In genomic region chr20:36461600-36462439, GRCh38 we compare ENCODE assay signal across 8 cellular contexts.
A peak's percentile ranks its signal among the peaks of the same experiment; 100 is the strongest.
DNase-seq lines count a peak whose midpoint lies in the region; ATAC-seq and TF ChIP-seq lines count a peak whose summit lies in the region.

No MANE protein-coding gene starts in this region.

- peaks cover 30% of the 10 kb centered on the region for H3K4me1 Mint-ChIP-seq in progenitor cell of endocrine pancreas (ENCODE audit: low read depth)

- ATAC-seq in HG02943 (IDR thresholded peaks at IDR 0.05; ENCODE audit: low read depth, unreplicated experiment) (peak; percentile 30), RWPE2 (ENCODE audit: low read depth) (peak; percentile 3)

- TF ChIP-seq CTCF in RWPE2 (IDR thresholded peaks at IDR 0.05; ENCODE audit: poor library complexity, severe bottlenecking) (no peak), left ventricle myocardium inferior (IDR thresholded peaks at IDR 0.05; ENCODE audit: borderline replicate concordance) (no peak), progenitor cell of endocrine pancreas (IDR thresholded peaks at IDR 0.05; ENCODE audit: unreplicated experiment) (no peak)

- intact Hi-C loops in left ventricle myocardium inferior (cut with micrococcal nuclease), result no loop called here

- H3K4me3 Mint-ChIP-seq in progenitor cell of endocrine pancreas (ENCODE audit: low read depth), result peak overlapping the region; percentile 95

- peaks cover 19% of the 10 kb centered on the region for H3K36me3 ChIP-seq in RWPE2 (ENCODE audit: low read depth)
- no peaks in the 10 kb centered on the region for H3K36me3 ChIP-seq in adipocyte (ENCODE audit: control insufficient read depth, insufficient read depth, low read length, severe bottlenecking)
- H3K36me3 ChIP-seq in left ventricle myocardium inferior, result no peaks in the 10 kb centered on the region

- H3K4me3 ChIP-seq in RWPE2 (ENCODE audit: severe bottlenecking), result peak overlapping the region; percentile 73
- H3K4me3 ChIP-seq in adipocyte (ENCODE audit: low read length), result peak overlapping the region; percentile 97
- H3K4me3 ChIP-seq in left ventricle myocardium inferior, result peak overlapping the region; percentile 90

- H3K36me3 Mint-ChIP-seq in progenitor cell of endocrine pancreas (ENCODE audit: insufficient read depth), result no peaks in the 10 kb centered on the region

- H3K9ac ChIP-seq in adipocyte (ENCODE audit: low read length), result peak overlapping the region; percentile 100

- H3K27me3 Mint-ChIP-seq in progenitor cell of endocrine pancreas, result peaks cover 3% of the 10 kb centered on the region

- peak; percentile 70 for DNase-seq in NCI-H2029 (lab: John Stamatoyannopoulos, UW)
- no peak for DNase-seq in NCI-H2029 treated with DMSO at 0.1 percent for 48 hours (lab: John Stamatoyannopoulos, UW)
- DNase-seq in RWPE2 (ENCODE audit: low spot score), result peak; percentile 86
- peak; percentile 77 for DNase-seq in adipocyte (ENCODE audit: low read depth)
- DNase-seq in left ventricle myocardium inferior, result peak; percentile 77
- DNase-seq in progenitor cell of endocrine pancreas (ENCODE audit: low spot score, unreplicated experiment), result no peak
- DNase-seq in NCI-H774 (lab: John Stamatoyannopoulos, UW), result no peak

- no peaks in the 10 kb centered on the region for H3K27me3 ChIP-seq in RWPE2 (ENCODE audit: insufficient read depth, poor library complexity, severe bottlenecking)
- no peaks in the 10 kb centered on the region for H3K27me3 ChIP-seq in adipocyte (replicated peaks; ENCODE audit: control insufficient read depth, insufficient read depth, low read length)
- no peaks in the 10 kb centered on the region for H3K27me3 ChIP-seq in left ventricle myocardium inferior (ENCODE audit: low read depth)

- no peaks in the 10 kb centered on the region for H3K9me3 Mint-ChIP-seq in progenitor cell of endocrine pancreas (ENCODE audit: low read depth)

- H3K27ac Mint-ChIP-seq in progenitor cell of endocrine pancreas, result peak overlapping the region; percentile 95

- H3K9me3 ChIP-seq in RWPE2 (ENCODE audit: severe bottlenecking) (no peaks in the 10 kb centered on the region), adipocyte (ENCODE audit: control insufficient read depth, low read length) (no peaks in the 10 kb centered on the region), left ventricle myocardium inferior (replicated peaks) (no peaks in the 10 kb centered on the region)

- H3K4me1 ChIP-seq in RWPE2 (ENCODE audit: insufficient read depth, poor library complexity, severe bottlenecking) (peaks cover 42% of the 10 kb centered on the region), adipocyte (ENCODE audit: control insufficient read depth, insufficient read depth, low read length) (peaks cover 41% of the 10 kb centered on the region), left ventricle myocardium inferior (peaks cover 59% of the 10 kb centered on the region)

- H3K27ac ChIP-seq in RWPE2 (ENCODE audit: poor library complexity, severe bottlenecking) (peak overlapping the region; percentile 80), left ventricle myocardium inferior (replicated peaks) (peak overlapping the region; percentile 97)

Comparison
In these comparisons a context has a peak if more than half of its experiments do, and no peak if none do; other contexts are left out.
1. DNase-seq: peak in NCI-H2029 (single experiment), RWPE2 (single experiment), adipocyte (single experiment) and left ventricle myocardium inferior (single experiment); none in NCI-H2029 treated with DMSO at 0.1 percent for 48 hours (single experiment), progenitor cell of endocrine pancreas (single experiment) and NCI-H774 (single experiment).
2. Peak in every context shown above with its lines, with median percentiles within 50 percentile points of each other: H3K4me3 ChIP-seq.